In genomic region chr13:41059896-41060722, GRCh38 we compare ENCODE assay signal across 1 cellular context.
TF ChIP-seq lines count a peak whose summit lies in the region.

No MANE protein-coding gene starts in this region.

TF ChIP-seq in HepG2, 621 proteins besides CTCF, POLR2A, EP300 and RAD21 (continued from another document and continues in another):
- TF ChIP-seq, protein P1, sequence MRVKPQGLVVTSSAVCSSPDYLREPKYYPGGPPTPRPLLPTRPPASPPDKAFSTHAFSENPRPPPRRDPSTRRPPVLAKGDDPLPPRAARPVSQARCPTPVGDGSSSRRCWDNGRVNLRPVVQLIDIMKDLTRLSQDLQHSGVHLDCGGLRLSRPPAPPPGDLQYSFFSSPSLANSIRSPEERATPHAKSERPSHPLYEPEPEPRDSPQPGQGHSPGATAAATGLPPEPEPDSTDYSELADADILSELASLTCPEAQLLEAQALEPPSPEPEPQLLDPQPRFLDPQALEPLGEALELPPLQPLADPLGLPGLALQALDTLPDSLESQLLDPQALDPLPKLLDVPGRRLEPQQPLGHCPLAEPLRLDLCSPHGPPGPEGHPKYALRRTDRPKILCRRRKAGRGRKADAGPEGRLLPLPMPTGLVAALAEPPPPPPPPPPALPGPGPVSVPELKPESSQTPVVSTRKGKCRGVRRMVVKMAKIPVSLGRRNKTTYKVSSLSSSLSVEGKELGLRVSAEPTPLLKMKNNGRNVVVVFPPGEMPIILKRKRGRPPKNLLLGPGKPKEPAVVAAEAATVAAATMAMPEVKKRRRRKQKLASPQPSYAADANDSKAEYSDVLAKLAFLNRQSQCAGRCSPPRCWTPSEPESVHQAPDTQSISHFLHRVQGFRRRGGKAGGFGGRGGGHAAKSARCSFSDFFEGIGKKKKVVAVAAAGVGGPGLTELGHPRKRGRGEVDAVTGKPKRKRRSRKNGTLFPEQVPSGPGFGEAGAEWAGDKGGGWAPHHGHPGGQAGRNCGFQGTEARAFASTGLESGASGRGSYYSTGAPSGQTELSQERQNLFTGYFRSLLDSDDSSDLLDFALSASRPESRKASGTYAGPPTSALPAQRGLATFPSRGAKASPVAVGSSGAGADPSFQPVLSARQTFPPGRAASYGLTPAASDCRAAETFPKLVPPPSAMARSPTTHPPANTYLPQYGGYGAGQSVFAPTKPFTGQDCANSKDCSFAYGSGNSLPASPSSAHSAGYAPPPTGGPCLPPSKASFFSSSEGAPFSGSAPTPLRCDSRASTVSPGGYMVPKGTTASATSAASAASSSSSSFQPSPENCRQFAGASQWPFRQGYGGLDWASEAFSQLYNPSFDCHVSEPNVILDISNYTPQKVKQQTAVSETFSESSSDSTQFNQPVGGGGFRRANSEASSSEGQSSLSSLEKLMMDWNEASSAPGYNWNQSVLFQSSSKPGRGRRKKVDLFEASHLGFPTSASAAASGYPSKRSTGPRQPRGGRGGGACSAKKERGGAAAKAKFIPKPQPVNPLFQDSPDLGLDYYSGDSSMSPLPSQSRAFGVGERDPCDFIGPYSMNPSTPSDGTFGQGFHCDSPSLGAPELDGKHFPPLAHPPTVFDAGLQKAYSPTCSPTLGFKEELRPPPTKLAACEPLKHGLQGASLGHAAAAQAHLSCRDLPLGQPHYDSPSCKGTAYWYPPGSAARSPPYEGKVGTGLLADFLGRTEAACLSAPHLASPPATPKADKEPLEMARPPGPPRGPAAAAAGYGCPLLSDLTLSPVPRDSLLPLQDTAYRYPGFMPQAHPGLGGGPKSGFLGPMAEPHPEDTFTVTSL (CRISPR knock-in tag; IDR thresholded peaks at IDR 0.05; ENCODE audit: borderline replicate concordance), result 0 out of 2 replicates have a peak, but pooled peaks have one; percentile 51
- TF ChIP-seq TSC22D2 (CRISPR knock-in tag; IDR thresholded peaks at IDR 0.05; ENCODE audit: borderline replicate concordance) (0 out of 2 replicates have a peak, but pooled peaks have one; percentile 15), SP140L (CRISPR knock-in tag; IDR thresholded peaks at IDR 0.05; ENCODE audit: borderline replicate concordance) (no peak), ZNF749 (CRISPR knock-in tag; IDR thresholded peaks at IDR 0.05; ENCODE audit: borderline replicate concordance) (no peak), EEA1 (CRISPR knock-in tag; IDR thresholded peaks at IDR 0.05; ENCODE audit: borderline replicate concordance) (no peak), BHLHE40 (IDR thresholded peaks at IDR 0.05; ENCODE audit: low read length) (no peak), RNF2 (conservative IDR thresholded peaks at IDR 0.05; ENCODE audit: low read depth) (peak; percentile 17; the same call in 1 of the 2 replicates), ZNF207 (IDR thresholded peaks at IDR 0.05; ENCODE audit: borderline replicate concordance) (no peak), ATM (IDR thresholded peaks at IDR 0.05; ENCODE audit: borderline replicate concordance) (no peak), AFF4 (CRISPR knock-in tag; IDR thresholded peaks at IDR 0.05) (no peak), ZSCAN31 (CRISPR knock-in tag; IDR thresholded peaks at IDR 0.05; ENCODE audit: low read depth) (no peak; the same call in 1 of the 2 replicates), NFKBIZ (CRISPR knock-in tag; IDR thresholded peaks at IDR 0.05) (no peak), ZNF605 (CRISPR knock-in tag; IDR thresholded peaks at IDR 0.05) (peak; percentile 89), ZFX (CRISPR knock-in tag; IDR thresholded peaks at IDR 0.05; ENCODE audit: low read depth) (peak; percentile 88), ZNF460 (CRISPR knock-in tag; IDR thresholded peaks at IDR 0.05; ENCODE audit: borderline replicate concordance) (peak; percentile 31; the same call in 1 of the 2 replicates), RFX5 (IDR thresholded peaks at IDR 0.05; ENCODE audit: low read depth, low read length) (no peak), WIZ (CRISPR knock-in tag; IDR thresholded peaks at IDR 0.05) (no peak), ZNF567 (CRISPR knock-in tag; IDR thresholded peaks at IDR 0.05; ENCODE audit: borderline replicate concordance) (peak; percentile 46; the same call in 1 of the 2 replicates), SMARCE1 (IDR thresholded peaks at IDR 0.05; ENCODE audit: borderline replicate concordance) (no peak), ZMYM4 (CRISPR knock-in tag; IDR thresholded peaks at IDR 0.05) (peak; percentile 68), ZNF713 (CRISPR knock-in tag; IDR thresholded peaks at IDR 0.05) (peak; percentile 92; the same call in 1 of the 2 replicates), ZNF232 (CRISPR knock-in tag; IDR thresholded peaks at IDR 0.05; ENCODE audit: borderline replicate concordance) (no peak; the same call in 1 of the 2 replicates), ZNF83 (CRISPR knock-in tag; IDR thresholded peaks at IDR 0.05; ENCODE audit: borderline replicate concordance) (no peak; the same call in 1 of the 2 replicates), ZNF577 (CRISPR knock-in tag; IDR thresholded peaks at IDR 0.05; ENCODE audit: borderline replicate concordance, low read depth) (0 out of 2 replicates have a peak, but pooled peaks have one; percentile 64), ARID2 (CRISPR knock-in tag; IDR thresholded peaks at IDR 0.05; ENCODE audit: borderline replicate concordance) (no peak), ZNF891 (CRISPR knock-in tag; IDR thresholded peaks at IDR 0.05) (peak; percentile 82), ZNF777 (CRISPR knock-in tag; IDR thresholded peaks at IDR 0.05) (no peak; the same call in 1 of the 2 replicates), IKZF1 (IDR thresholded peaks at IDR 0.05) (no peak), TGIF2 (CRISPR knock-in tag; IDR thresholded peaks at IDR 0.05) (no peak; the same call in 1 of the 2 replicates), FLYWCH1 (CRISPR knock-in tag; IDR thresholded peaks at IDR 0.05) (no peak)
- TF ChIP-seq, protein P2, sequence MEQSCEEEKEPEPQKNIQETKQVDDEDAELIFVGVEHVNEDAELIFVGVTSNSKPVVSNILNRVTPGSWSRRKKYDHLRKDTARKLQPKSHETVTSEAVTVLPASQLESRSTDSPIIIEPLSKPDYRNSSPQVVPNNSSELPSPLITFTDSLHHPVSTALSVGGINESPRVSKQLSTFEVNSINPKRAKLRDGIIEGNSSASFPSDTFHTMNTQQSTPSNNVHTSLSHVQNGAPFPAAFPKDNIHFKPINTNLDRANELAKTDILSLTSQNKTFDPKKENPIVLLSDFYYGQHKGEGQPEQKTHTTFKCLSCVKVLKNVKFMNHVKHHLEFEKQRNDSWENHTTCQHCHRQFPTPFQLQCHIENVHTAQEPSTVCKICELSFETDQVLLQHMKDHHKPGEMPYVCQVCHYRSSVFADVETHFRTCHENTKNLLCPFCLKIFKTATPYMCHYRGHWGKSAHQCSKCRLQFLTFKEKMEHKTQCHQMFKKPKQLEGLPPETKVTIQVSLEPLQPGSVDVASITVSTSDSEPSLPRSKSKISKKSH (CRISPR knock-in tag; IDR thresholded peaks at IDR 0.05; ENCODE audit: borderline replicate concordance), result no peak; the same call in none of the 2 replicates
- TF ChIP-seq, protein P3, sequence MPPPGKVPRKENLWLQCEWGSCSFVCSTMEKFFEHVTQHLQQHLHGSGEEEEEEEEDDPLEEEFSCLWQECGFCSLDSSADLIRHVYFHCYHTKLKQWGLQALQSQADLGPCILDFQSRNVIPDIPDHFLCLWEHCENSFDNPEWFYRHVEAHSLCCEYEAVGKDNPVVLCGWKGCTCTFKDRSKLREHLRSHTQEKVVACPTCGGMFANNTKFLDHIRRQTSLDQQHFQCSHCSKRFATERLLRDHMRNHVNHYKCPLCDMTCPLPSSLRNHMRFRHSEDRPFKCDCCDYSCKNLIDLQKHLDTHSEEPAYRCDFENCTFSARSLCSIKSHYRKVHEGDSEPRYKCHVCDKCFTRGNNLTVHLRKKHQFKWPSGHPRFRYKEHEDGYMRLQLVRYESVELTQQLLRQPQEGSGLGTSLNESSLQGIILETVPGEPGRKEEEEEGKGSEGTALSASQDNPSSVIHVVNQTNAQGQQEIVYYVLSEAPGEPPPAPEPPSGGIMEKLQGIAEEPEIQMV (CRISPR knock-in tag; IDR thresholded peaks at IDR 0.05; ENCODE audit: low read depth), result no peak; the same call in 1 of the 2 replicates
- TF ChIP-seq, protein P4, sequence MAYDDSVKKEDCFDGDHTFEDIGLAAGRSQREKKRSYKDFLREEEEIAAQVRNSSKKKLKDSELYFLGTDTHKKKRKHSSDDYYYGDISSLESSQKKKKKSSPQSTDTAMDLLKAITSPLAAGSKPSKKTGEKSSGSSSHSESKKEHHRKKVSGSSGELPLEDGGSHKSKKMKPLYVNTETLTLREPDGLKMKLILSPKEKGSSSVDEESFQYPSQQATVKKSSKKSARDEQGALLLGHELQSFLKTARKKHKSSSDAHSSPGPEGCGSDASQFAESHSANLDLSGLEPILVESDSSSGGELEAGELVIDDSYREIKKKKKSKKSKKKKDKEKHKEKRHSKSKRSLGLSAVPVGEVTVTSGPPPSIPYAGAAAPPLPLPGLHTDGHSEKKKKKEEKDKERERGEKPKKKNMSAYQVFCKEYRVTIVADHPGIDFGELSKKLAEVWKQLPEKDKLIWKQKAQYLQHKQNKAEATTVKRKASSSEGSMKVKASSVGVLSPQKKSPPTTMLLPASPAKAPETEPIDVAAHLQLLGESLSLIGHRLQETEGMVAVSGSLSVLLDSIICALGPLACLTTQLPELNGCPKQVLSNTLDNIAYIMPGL (CRISPR knock-in tag; IDR thresholded peaks at IDR 0.05; ENCODE audit: borderline replicate concordance in 1 of 2, low read depth in 1 of 2), result peak; percentile 63 to 87; a peak in 3 of 4 replicates
- TF ChIP-seq, protein P5, sequence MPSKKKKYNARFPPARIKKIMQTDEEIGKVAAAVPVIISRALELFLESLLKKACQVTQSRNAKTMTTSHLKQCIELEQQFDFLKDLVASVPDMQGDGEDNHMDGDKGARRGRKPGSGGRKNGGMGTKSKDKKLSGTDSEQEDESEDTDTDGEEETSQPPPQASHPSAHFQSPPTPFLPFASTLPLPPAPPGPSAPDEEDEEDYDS (CRISPR knock-in tag; IDR thresholded peaks at IDR 0.05), result peak; percentile 73; the same call in 1 of the 2 replicates
- TF ChIP-seq, protein P6, sequence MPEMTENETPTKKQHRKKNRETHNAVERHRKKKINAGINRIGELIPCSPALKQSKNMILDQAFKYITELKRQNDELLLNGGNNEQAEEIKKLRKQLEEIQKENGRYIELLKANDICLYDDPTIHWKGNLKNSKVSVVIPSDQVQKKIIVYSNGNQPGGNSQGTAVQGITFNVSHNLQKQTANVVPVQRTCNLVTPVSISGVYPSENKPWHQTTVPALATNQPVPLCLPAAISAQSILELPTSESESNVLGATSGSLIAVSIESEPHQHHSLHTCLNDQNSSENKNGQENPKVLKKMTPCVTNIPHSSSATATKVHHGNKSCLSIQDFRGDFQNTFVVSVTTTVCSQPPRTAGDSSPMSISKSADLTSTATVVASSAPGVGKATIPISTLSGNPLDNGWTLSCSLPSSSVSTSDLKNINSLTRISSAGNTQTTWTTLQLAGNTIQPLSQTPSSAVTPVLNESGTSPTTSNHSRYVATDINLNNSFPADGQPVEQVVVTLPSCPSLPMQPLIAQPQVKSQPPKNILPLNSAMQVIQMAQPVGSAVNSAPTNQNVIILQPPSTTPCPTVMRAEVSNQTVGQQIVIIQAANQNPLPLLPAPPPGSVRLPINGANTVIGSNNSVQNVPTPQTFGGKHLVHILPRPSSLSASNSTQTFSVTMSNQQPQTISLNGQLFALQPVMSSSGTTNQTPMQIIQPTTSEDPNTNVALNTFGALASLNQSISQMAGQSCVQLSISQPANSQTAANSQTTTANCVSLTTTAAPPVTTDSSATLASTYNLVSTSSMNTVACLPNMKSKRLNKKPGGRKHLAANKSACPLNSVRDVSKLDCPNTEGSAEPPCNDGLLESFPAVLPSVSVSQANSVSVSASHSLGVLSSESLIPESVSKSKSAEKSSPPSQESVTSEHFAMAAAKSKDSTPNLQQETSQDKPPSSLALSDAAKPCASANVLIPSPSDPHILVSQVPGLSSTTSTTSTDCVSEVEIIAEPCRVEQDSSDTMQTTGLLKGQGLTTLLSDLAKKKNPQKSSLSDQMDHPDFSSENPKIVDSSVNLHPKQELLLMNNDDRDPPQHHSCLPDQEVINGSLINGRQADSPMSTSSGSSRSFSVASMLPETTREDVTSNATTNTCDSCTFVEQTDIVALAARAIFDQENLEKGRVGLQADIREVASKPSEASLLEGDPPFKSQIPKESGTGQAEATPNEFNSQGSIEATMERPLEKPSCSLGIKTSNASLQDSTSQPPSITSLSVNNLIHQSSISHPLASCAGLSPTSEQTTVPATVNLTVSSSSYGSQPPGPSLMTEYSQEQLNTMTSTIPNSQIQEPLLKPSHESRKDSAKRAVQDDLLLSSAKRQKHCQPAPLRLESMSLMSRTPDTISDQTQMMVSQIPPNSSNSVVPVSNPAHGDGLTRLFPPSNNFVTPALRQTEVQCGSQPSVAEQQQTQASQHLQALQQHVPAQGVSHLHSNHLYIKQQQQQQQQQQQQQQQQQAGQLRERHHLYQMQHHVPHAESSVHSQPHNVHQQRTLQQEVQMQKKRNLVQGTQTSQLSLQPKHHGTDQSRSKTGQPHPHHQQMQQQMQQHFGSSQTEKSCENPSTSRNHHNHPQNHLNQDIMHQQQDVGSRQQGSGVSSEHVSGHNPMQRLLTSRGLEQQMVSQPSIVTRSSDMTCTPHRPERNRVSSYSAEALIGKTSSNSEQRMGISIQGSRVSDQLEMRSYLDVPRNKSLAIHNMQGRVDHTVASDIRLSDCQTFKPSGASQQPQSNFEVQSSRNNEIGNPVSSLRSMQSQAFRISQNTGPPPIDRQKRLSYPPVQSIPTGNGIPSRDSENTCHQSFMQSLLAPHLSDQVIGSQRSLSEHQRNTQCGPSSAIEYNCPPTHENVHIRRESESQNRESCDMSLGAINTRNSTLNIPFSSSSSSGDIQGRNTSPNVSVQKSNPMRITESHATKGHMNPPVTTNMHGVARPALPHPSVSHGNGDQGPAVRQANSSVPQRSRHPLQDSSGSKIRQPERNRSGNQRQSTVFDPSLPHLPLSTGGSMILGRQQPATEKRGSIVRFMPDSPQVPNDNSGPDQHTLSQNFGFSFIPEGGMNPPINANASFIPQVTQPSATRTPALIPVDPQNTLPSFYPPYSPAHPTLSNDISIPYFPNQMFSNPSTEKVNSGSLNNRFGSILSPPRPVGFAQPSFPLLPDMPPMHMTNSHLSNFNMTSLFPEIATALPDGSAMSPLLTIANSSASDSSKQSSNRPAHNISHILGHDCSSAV (CRISPR knock-in tag; IDR thresholded peaks at IDR 0.05; ENCODE audit: borderline replicate concordance), result no peak
